In genomic region chr19:15222738-15223648, GRCh38 we compare ENCODE assay signal across 8 cellular contexts. TPM values are rescaled to one million over a fixed set of nuclear protein-coding genes. Genes with fewer than 3 reads are reported as not detected.
DNase-seq lines count a peak whose midpoint lies in the region; ATAC-seq and TF ChIP-seq lines count a peak whose summit lies in the region.

No MANE protein-coding gene starts in this region.

- H2AFZ ChIP-seq in osteoblast (ENCODE audit: low read length): peak overlapping the region; percentile 80

- H3K27me3 ChIP-seq in osteoblast (ENCODE audit: insufficient read depth, low read length): no peaks in the 10 kb centered on the region
- H3K27me3 ChIP-seq in thoracic aorta (replicated peaks; ENCODE audit: insufficient read depth): no peaks in the 10 kb centered on the region

- peak; percentile 93 for DNase-seq in DMS153 (lab: John Stamatoyannopoulos, UW)
- peak; percentile 95 for DNase-seq in HCEC 1CT
- peak; percentile 95 for DNase-seq in NCI-H1105 (lab: John Stamatoyannopoulos, UW)
- peak; percentile 64 to 88 for DNase-seq in SW 1271 (lab: John Stamatoyannopoulos, UW)
- peak; percentile 47 for DNase-seq in activated naive CD8-positive, alpha-beta T cell treated with anti-CD3 and anti-CD28 coated beads, Interleukin-2, amount 50 U/mL, for 16 hours (ENCODE audit: low read depth, low spot score)
- peak; percentile 94 for DNase-seq in Right ventricle myocardium inferior (ENCODE audit: missing footprints)
- DNase-seq in osteoblast (ENCODE audit: insufficient read length, low spot score, missing footprints): peak; percentile 100
- peak; percentile 70 for DNase-seq in thoracic aorta (ENCODE audit: low spot score)

- H3K79me2 ChIP-seq in osteoblast (ENCODE audit: insufficient read depth, low read length): no peaks in the 10 kb centered on the region

- H3K4me2 ChIP-seq in osteoblast (ENCODE audit: insufficient read depth, low read length): peak overlapping the region; percentile 96

- ATAC-seq in Right ventricle myocardium inferior (peak; percentile 97), thoracic aorta (ENCODE audit: insufficient number of reproducible peaks, low FRiP score, low read depth) (peak; percentile 91)

- H4K20me1 ChIP-seq in osteoblast (ENCODE audit: insufficient read depth, low read length): no peaks in the 10 kb centered on the region

- intact Hi-C loops in Right ventricle myocardium inferior (cut with DNase I): no loop called here

- H3K9me3 ChIP-seq in osteoblast (ENCODE audit: low read depth, low read length) (no peaks in the 10 kb centered on the region), thoracic aorta (no peaks in the 10 kb centered on the region)

- peak overlapping the region; percentile 89 for H3K27ac ChIP-seq in osteoblast (ENCODE audit: low read depth, low read length)
- H3K27ac ChIP-seq in thoracic aorta: peak overlapping the region; percentile 42 to 47

- peak overlapping the region; percentile 82 for H3K4me3 ChIP-seq in osteoblast (ENCODE audit: insufficient read depth, low read length)
- H3K4me3 ChIP-seq in thoracic aorta: peak overlapping the region; percentile 78

- H3K4me1 ChIP-seq in osteoblast (ENCODE audit: insufficient read depth, low read length) (peaks cover 15% of the 10 kb centered on the region), thoracic aorta (ENCODE audit: control insufficient read depth in 1 of 2, low read depth in 2 of 2) (peaks cover 5 to 16% of the 10 kb centered on the region in 2 donors)

- H3K36me3 ChIP-seq in osteoblast (ENCODE audit: insufficient read depth, low read length) (no peaks in the 10 kb centered on the region), thoracic aorta (no peaks in the 10 kb centered on the region)

- TF ChIP-seq CTCF in osteoblast (IDR thresholded peaks at IDR 0.05; ENCODE audit: extremely low read depth, low read depth, low read length) (no peak), thoracic aorta (IDR thresholded peaks at IDR 0.05) (no peak)

RNA-seq across cellular contexts. Expression of gene EPHX3, which starts 9.3 kb away (rescaled TPM):
- total RNA-seq in Right ventricle myocardium inferior: 0.14 TPM
- total RNA-seq in osteoblast: 0.29 TPM in 1 of 2 replicates, not detected in the other
- 1 to 10 TPM in 1 of 2 donors, not detected in 1; 1.2 TPM for total RNA-seq in thoracic aorta

RNA-seq across cellular contexts. Expression of gene NOTCH3, which starts 22.2 kb away (rescaled TPM):
- total RNA-seq in Right ventricle myocardium inferior: 28.5 TPM
- total RNA-seq in osteoblast: 49.8 and 51.8 TPM in 2 replicates
- 100 to 1,000 TPM; 289 to 448 TPM for total RNA-seq in thoracic aorta

Comparison
In these comparisons a context has a peak if more than half of its experiments do, and no peak if none do; other contexts are left out.
1. Peak in every context shown above with its lines: DNase-seq, ATAC-seq, H3K4me3 ChIP-seq and H3K27ac ChIP-seq.
2. DNase-seq: peak in every context shown above with its lines; median percentile 100 in osteoblast; 95 in HCEC 1CT; 95 in NCI-H1105; 94 in Right ventricle myocardium inferior; 93 in DMS153; 76 in SW 1271; 70 in thoracic aorta; 47 in activated naive CD8-positive, alpha-beta T cell treated with anti-CD3 and anti-CD28 coated beads, Interleukin-2, amount 50 U/mL, for 16 hours.